In genomic region chr1:205630651-205631009, GRCh38 we compare ENCODE assay signal across 8 cellular contexts. TPM values are rescaled to one million over a fixed set of nuclear protein-coding genes. Genes with fewer than 3 reads are reported as not detected.
DNase-seq lines count a peak whose midpoint lies in the region; ATAC-seq and TF ChIP-seq lines count a peak whose summit lies in the region.

No MANE protein-coding gene starts in this region.

- H3K27me3 ChIP-seq in kidney epithelial cell (ENCODE audit: control insufficient read depth, insufficient read depth, low read length) = no peaks in the 10 kb centered on the region

- DNase-seq in T-helper 2 cell treated with Interferon-gamma antibody and Interleukin-4, amounts not matched to agents 5 μg/mL and 100 μg/mL, for 36 hours (ENCODE audit: low spot score) = no peak
- no peak for DNase-seq in T-helper 2 cell
- no peak for DNase-seq in activated naive CD8-positive, alpha-beta T cell treated with anti-CD3 and anti-CD28 coated beads, Interleukin-2, amount 50 U/mL, for 24 hours
- no peak for DNase-seq in kidney epithelial cell (ENCODE audit: low read depth)
- DNase-seq in retina = no peak
- no peak for DNase-seq in cerebellar cortex (ENCODE audit: low spot score)

- H3K27ac ChIP-seq in temporal lobe (ENCODE audit: low read depth, low read length) = peak overlapping the region; percentile 69

- no peak for ATAC-seq in activated naive CD8-positive, alpha-beta T cell treated with anti-CD3 and anti-CD28 coated beads, Interleukin-2, amount 50 U/mL, for 24 hours
- no peak for ATAC-seq in GM19463 (IDR thresholded peaks at IDR 0.05; ENCODE audit: unreplicated experiment)

- no peaks in the 10 kb centered on the region for H3K9me3 Mint-ChIP-seq in T-helper 2 cell treated with Interferon-gamma antibody and Interleukin-4, amounts not matched to agents 5 μg/mL and 100 μg/mL, for 36 hours
- H3K9me3 Mint-ChIP-seq in activated naive CD8-positive, alpha-beta T cell treated with anti-CD3 and anti-CD28 coated beads, Interleukin-2, amount 50 U/mL, for 24 hours = no peaks in the 10 kb centered on the region

- peaks cover 26% of the 10 kb centered on the region for H3K36me3 Mint-ChIP-seq in T-helper 2 cell treated with Interferon-gamma antibody and Interleukin-4, amounts not matched to agents 5 μg/mL and 100 μg/mL, for 36 hours (ENCODE audit: low read depth)
- peaks cover 29% of the 10 kb centered on the region for H3K36me3 Mint-ChIP-seq in activated naive CD8-positive, alpha-beta T cell treated with anti-CD3 and anti-CD28 coated beads, Interleukin-2, amount 50 U/mL, for 24 hours (ENCODE audit: low read depth)

- no peaks in the 10 kb centered on the region for H3K27me3 Mint-ChIP-seq in T-helper 2 cell treated with Interferon-gamma antibody and Interleukin-4, amounts not matched to agents 5 μg/mL and 100 μg/mL, for 36 hours (ENCODE audit: low read depth)
- no peaks in the 10 kb centered on the region for H3K27me3 Mint-ChIP-seq in activated naive CD8-positive, alpha-beta T cell treated with anti-CD3 and anti-CD28 coated beads, Interleukin-2, amount 50 U/mL, for 24 hours

- peaks cover 1% of the 10 kb centered on the region for H3K36me3 ChIP-seq in kidney epithelial cell (ENCODE audit: control insufficient read depth, insufficient read depth, low read length)

- TF ChIP-seq CTCF in kidney epithelial cell (IDR thresholded peaks at IDR 0.05; ENCODE audit: insufficient read depth, low read length, poor library complexity, severe bottlenecking) = no peak

- H3K4me3 ChIP-seq in kidney epithelial cell (ENCODE audit: low read depth, low read length) = peak overlapping the region; percentile 57

- H3K27ac Mint-ChIP-seq in T-helper 2 cell treated with Interferon-gamma antibody and Interleukin-4, amounts not matched to agents 5 μg/mL and 100 μg/mL, for 36 hours = peak overlapping the region; percentile 97
- peak overlapping the region; percentile 94 for H3K27ac Mint-ChIP-seq in activated naive CD8-positive, alpha-beta T cell treated with anti-CD3 and anti-CD28 coated beads, Interleukin-2, amount 50 U/mL, for 24 hours

- H3K4me3 Mint-ChIP-seq in T-helper 2 cell treated with Interferon-gamma antibody and Interleukin-4, amounts not matched to agents 5 μg/mL and 100 μg/mL, for 36 hours = peak overlapping the region; percentile 90
- peak overlapping the region; percentile 89 for H3K4me3 Mint-ChIP-seq in activated naive CD8-positive, alpha-beta T cell treated with anti-CD3 and anti-CD28 coated beads, Interleukin-2, amount 50 U/mL, for 24 hours

- peaks cover 40% of the 10 kb centered on the region for H3K4me1 Mint-ChIP-seq in T-helper 2 cell treated with Interferon-gamma antibody and Interleukin-4, amounts not matched to agents 5 μg/mL and 100 μg/mL, for 36 hours (ENCODE audit: low read depth)
- peaks cover 63% of the 10 kb centered on the region for H3K4me1 Mint-ChIP-seq in activated naive CD8-positive, alpha-beta T cell treated with anti-CD3 and anti-CD28 coated beads, Interleukin-2, amount 50 U/mL, for 24 hours

RNA-seq across cellular contexts. Expression of gene ELK4, which starts 1.2 kb away (rescaled TPM):
- total RNA-seq in kidney epithelial cell = 16.1 and 16.7 TPM in 2 replicates
- 9.1 TPM for total RNA-seq in temporal lobe

RNA-seq across cellular contexts. Expression of gene SLC45A3, which starts 49.7 kb away (rescaled TPM):
- 8.5 and 9.3 TPM in 2 replicates for total RNA-seq in kidney epithelial cell
- 1.2 TPM for total RNA-seq in temporal lobe
